7 cellular contexts compared by ENCODE assay signal in genomic region chr19:19386373-19386869, GRCh38. TPM values are rescaled to one million over a fixed set of nuclear protein-coding genes. Genes with fewer than 3 reads are reported as not detected.
DNase-seq lines count a peak whose midpoint lies in the region; ATAC-seq and FAIRE-seq lines count a peak whose summit lies in the region.

No MANE protein-coding gene starts in this region.

- no peak for ATAC-seq in activated T-cell treated with anti-CD3 and anti-CD28 coated beads, Interleukin-2, amount 50 U/mL, for 4 hours
- no peak for ATAC-seq in GM18868 (IDR thresholded peaks at IDR 0.05; ENCODE audit: unreplicated experiment)

- peaks cover 49% of the 10 kb centered on the region for H3K4me1 Mint-ChIP-seq in activated T-cell treated with anti-CD3 and anti-CD28 coated beads, Interleukin-2, amount 50 U/mL, for 4 hours (ENCODE audit: low read depth)

- peaks cover 4% of the 10 kb centered on the region for H3K36me3 Mint-ChIP-seq in activated T-cell treated with anti-CD3 and anti-CD28 coated beads, Interleukin-2, amount 50 U/mL, for 4 hours (ENCODE audit: insufficient read depth)

- H3K9me3 ChIP-seq in HUES6 (ENCODE audit: control insufficient read depth, insufficient read depth, low read depth, low read length) (no peaks in the 10 kb centered on the region), subcutaneous abdominal adipose tissue (ENCODE audit: control insufficient read depth in 5 of 5, low read length in 5 of 5) (no peaks in the 10 kb centered on the region)

- FAIRE-seq in RCC 7860 (lab: Jason Lieb, UNC), result no peak

- no peaks in the 10 kb centered on the region for H3K9me3 Mint-ChIP-seq in activated T-cell treated with anti-CD3 and anti-CD28 coated beads, Interleukin-2, amount 50 U/mL, for 4 hours

- H3K36me3 ChIP-seq in HUES6 (ENCODE audit: control insufficient read depth, insufficient read depth, low read length) (no peaks in the 10 kb centered on the region), subcutaneous abdominal adipose tissue (ENCODE audit: control insufficient read depth in 5 of 5, insufficient read depth in 5 of 5, low read length in 5 of 5) (no peaks in the 10 kb centered on the region)

- DNase-seq in activated T-cell treated with anti-CD3 and anti-CD28 coated beads, Interleukin-2, amount 50 U/mL, for 4 hours, result no peak
- DNase-seq in caudate nucleus (lab: John Stamatoyannopoulos, UW) (no peak), RCC 7860 (ENCODE audit: low spot score) (no peak)

- H3K27me3 Mint-ChIP-seq in activated T-cell treated with anti-CD3 and anti-CD28 coated beads, Interleukin-2, amount 50 U/mL, for 4 hours (ENCODE audit: low read depth), result no peaks in the 10 kb centered on the region

- H3K9ac ChIP-seq in HUES6 (ENCODE audit: low read length), result peak overlapping the region; percentile 93
- H3K9ac ChIP-seq in subcutaneous abdominal adipose tissue (ENCODE audit: low read length in 5 of 5), result peak overlapping the region; percentile 81 to 97 (median 95)

- H3K4me3 Mint-ChIP-seq in activated T-cell treated with anti-CD3 and anti-CD28 coated beads, Interleukin-2, amount 50 U/mL, for 4 hours, result peak overlapping the region; percentile 92

- H3K4me1 ChIP-seq in HUES6 (ENCODE audit: control insufficient read depth, insufficient read depth, low read length), result peaks cover 24% of the 10 kb centered on the region; the same call in 1 of the 2 replicates
- peaks cover 5 to 47% (median 36%) of the 10 kb centered on the region in 5 donors for H3K4me1 ChIP-seq in subcutaneous abdominal adipose tissue (ENCODE audit: control insufficient read depth in 5 of 5, insufficient read depth in 5 of 5, low read length in 5 of 5)

- H3K4me3 ChIP-seq in HUES6 (ENCODE audit: low read depth, low read length) (peak overlapping the region; percentile 87), iPS-11a (ENCODE audit: low read depth, low read length) (peak overlapping the region; percentile 73), subcutaneous abdominal adipose tissue (ENCODE audit: low read depth in 1 of 5, low read length in 5 of 5) (peak overlapping the region; percentile 73 to 87 (median 84))

- no peaks in the 10 kb centered on the region for H3K27me3 ChIP-seq in HUES6 (ENCODE audit: control insufficient read depth, insufficient read depth, low read length)
- peaks cover 0 to 2% (median 0%) of the 10 kb centered on the region in 5 donors for H3K27me3 ChIP-seq in subcutaneous abdominal adipose tissue (ENCODE audit: control insufficient read depth in 5 of 5, insufficient read depth in 4 of 5, low read length in 5 of 5)

- H3K27ac ChIP-seq in HUES6 (ENCODE audit: low read depth, low read length) (peak overlapping the region; percentile 94), subcutaneous abdominal adipose tissue (ENCODE audit: low read depth, low read length) (peak overlapping the region; percentile 75), caudate nucleus (ENCODE audit: low read depth, low read length) (no peak overlapping the region)

RNA-seq across cellular contexts. Expression of gene GATAD2A, which starts 19.1 kb away (rescaled TPM):
- 100 to 1,000 TPM; 187 to 240 (median 205) TPM for total RNA-seq in activated T-cell treated with anti-CD3 and anti-CD28 coated beads, Interleukin-2, amount 50 U/mL, for 4 hours
